1 cellular context compared by ENCODE assay signal in the genomic region with DNA sequence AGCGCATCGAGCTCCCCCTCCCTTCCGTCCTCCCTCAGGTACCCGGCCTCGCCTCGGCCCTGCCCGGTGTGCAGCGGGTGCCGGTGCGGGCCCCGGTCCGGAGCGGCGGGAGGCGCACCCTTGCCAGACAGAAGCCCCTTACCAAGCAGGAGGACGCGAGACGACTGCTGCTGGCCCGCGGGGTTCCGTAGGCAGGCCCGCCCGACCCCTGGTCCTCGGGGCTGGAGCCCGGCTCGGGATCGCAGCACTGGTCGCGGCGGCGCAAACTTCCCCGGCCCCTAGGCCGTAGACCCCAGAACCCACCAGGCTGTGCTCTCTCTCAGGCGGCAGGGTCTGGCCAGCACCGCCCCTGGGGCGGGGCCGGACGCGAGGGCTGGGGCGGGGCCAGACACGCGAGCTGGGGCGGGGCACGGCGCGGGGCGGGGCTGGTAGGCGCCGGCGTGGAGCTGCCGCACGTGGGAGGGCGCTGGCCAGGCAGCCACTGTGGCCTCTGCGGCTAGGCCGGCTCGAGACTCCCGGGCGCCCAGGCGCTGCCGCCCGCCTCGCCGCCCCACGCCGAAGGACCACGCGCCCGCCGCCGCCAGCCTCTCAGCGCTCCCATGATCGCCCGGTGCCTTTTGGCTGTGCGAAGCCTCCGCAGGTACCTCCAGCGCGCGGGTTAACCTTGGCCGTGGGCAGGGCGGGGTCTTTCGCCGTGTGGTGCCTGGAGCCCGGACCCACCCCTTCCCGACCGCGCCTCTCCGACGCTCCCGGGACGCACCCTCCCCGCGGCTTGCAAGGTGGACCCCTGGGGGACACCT.
TF ChIP-seq lines count a peak whose summit lies in the region.

A gene (plus strand): TSS at position 431 of the 800 bp plus-strand sequence. CDS start 169 bp downstream, at position 600.
A gene with protein sequence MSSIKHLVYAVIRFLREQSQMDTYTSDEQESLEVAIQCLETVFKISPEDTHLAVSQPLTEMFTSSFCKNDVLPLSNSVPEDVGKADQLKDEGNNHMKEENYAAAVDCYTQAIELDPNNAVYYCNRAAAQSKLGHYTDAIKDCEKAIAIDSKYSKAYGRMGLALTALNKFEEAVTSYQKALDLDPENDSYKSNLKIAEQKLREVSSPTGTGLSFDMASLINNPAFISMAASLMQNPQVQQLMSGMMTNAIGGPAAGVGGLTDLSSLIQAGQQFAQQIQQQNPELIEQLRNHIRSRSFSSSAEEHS (minus strand): TSS at position 335 of the 800 bp plus-strand sequence. CDS start 1,302 bp downstream, outside the sequence.

TF ChIP-seq in HEK293, 187 proteins besides CTCF, POLR2A, EP300 and RAD21 (continued from another document and continues in another):
- TF ChIP-seq, protein P1, sequence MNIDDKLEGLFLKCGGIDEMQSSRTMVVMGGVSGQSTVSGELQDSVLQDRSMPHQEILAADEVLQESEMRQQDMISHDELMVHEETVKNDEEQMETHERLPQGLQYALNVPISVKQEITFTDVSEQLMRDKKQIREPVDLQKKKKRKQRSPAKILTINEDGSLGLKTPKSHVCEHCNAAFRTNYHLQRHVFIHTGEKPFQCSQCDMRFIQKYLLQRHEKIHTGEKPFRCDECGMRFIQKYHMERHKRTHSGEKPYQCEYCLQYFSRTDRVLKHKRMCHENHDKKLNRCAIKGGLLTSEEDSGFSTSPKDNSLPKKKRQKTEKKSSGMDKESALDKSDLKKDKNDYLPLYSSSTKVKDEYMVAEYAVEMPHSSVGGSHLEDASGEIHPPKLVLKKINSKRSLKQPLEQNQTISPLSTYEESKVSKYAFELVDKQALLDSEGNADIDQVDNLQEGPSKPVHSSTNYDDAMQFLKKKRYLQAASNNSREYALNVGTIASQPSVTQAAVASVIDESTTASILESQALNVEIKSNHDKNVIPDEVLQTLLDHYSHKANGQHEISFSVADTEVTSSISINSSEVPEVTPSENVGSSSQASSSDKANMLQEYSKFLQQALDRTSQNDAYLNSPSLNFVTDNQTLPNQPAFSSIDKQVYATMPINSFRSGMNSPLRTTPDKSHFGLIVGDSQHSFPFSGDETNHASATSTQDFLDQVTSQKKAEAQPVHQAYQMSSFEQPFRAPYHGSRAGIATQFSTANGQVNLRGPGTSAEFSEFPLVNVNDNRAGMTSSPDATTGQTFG (tag by site-specific recombination; IDR thresholded peaks at IDR 0.05; ENCODE audit: borderline replicate concordance) = no peak
- no peak for TF ChIP-seq ZNF37A (tag by site-specific recombination; IDR thresholded peaks at IDR 0.05)
- 0 out of 2 replicates have a peak, but pooled peaks have one; percentile 50 for TF ChIP-seq ZNF24 (tag by site-specific recombination; IDR thresholded peaks at IDR 0.05)
- no peak for TF ChIP-seq ZNF792 (tag by site-specific recombination; IDR thresholded peaks at IDR 0.05)
- TF ChIP-seq ZNF791 (tag by site-specific recombination; IDR thresholded peaks at IDR 0.05) = no peak
- peak; percentile 89 for TF ChIP-seq ZNF341 (tag by site-specific recombination; IDR thresholded peaks at IDR 0.05; ENCODE audit: low read depth)
- TF ChIP-seq, protein P2, sequence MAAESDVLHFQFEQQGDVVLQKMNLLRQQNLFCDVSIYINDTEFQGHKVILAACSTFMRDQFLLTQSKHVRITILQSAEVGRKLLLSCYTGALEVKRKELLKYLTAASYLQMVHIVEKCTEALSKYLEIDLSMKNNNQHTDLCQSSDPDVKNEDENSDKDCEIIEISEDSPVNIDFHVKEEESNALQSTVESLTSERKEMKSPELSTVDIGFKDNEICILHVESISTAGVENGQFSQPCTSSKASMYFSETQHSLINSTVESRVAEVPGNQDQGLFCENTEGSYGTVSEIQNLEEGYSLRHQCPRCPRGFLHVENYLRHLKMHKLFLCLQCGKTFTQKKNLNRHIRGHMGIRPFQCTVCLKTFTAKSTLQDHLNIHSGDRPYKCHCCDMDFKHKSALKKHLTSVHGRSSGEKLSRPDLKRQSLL (tag by site-specific recombination; IDR thresholded peaks at IDR 0.05) = no peak
- TF ChIP-seq OSR2 (tag by site-specific recombination; IDR thresholded peaks at IDR 0.05) = no peak
- TF ChIP-seq, protein P3, sequence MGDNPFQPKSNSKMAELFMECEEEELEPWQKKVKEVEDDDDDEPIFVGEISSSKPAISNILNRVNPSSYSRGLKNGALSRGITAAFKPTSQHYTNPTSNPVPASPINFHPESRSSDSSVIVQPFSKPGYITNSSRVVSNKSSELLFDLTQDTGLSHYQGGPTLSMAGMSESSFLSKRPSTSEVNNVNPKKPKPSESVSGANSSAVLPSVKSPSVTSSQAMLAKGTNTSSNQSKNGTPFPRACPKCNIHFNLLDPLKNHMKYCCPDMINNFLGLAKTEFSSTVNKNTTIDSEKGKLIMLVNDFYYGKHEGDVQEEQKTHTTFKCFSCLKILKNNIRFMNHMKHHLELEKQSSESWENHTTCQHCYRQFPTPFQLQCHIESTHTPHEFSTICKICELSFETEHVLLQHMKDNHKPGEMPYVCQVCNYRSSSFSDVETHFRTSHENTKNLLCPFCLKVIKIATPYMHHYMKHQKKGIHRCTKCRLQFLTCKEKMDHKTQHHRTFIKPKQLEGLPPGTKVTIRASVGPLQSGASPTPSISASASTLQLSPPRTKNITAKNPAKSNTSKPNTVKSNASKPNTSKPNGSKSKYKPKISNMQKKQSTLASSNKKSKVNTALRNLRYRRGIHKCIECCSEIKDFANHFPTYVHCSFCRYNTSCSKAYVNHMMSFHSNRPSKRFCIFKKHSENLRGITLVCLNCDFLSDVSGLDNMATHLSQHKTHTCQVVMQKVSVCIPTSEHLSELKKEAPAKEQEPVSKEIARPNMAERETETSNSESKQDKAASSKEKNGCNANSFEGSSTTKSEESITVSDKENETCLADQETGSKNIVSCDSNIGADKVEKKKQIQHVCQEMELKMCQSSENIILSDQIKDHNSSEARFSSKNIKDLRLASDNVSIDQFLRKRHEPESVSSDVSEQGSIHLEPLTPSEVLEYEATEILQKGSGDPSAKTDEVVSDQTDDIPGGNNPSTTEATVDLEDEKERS (tag by site-specific recombination; IDR thresholded peaks at IDR 0.05) = no peak
- TF ChIP-seq, protein P4, sequence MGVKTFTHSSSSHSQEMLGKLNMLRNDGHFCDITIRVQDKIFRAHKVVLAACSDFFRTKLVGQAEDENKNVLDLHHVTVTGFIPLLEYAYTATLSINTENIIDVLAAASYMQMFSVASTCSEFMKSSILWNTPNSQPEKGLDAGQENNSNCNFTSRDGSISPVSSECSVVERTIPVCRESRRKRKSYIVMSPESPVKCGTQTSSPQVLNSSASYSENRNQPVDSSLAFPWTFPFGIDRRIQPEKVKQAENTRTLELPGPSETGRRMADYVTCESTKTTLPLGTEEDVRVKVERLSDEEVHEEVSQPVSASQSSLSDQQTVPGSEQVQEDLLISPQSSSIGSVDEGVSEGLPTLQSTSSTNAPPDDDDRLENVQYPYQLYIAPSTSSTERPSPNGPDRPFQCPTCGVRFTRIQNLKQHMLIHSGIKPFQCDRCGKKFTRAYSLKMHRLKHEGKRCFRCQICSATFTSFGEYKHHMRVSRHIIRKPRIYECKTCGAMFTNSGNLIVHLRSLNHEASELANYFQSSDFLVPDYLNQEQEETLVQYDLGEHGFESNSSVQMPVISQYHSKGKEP (tag by site-specific recombination; IDR thresholded peaks at IDR 0.05) = no peak
- TF ChIP-seq ZNF157 (tag by site-specific recombination; IDR thresholded peaks at IDR 0.05) = no peak
- no peak for TF ChIP-seq ZNF670 (tag by site-specific recombination; IDR thresholded peaks at IDR 0.05; ENCODE audit: low read depth)
- TF ChIP-seq, protein P5, sequence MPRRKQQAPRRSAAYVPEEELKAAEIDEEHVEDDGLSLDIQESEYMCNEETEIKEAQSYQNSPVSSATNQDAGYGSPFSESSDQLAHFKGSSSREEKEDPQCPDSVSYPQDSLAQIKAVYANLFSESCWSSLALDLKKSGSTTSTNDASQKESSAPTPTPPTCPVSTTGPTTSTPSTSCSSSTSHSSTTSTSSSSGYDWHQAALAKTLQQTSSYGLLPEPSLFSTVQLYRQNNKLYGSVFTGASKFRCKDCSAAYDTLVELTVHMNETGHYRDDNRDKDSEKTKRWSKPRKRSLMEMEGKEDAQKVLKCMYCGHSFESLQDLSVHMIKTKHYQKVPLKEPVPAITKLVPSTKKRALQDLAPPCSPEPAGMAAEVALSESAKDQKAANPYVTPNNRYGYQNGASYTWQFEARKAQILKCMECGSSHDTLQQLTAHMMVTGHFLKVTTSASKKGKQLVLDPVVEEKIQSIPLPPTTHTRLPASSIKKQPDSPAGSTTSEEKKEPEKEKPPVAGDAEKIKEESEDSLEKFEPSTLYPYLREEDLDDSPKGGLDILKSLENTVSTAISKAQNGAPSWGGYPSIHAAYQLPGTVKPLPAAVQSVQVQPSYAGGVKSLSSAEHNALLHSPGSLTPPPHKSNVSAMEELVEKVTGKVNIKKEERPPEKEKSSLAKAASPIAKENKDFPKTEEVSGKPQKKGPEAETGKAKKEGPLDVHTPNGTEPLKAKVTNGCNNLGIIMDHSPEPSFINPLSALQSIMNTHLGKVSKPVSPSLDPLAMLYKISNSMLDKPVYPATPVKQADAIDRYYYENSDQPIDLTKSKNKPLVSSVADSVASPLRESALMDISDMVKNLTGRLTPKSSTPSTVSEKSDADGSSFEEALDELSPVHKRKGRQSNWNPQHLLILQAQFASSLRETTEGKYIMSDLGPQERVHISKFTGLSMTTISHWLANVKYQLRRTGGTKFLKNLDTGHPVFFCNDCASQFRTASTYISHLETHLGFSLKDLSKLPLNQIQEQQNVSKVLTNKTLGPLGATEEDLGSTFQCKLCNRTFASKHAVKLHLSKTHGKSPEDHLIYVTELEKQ (tag by site-specific recombination; IDR thresholded peaks at IDR 0.05; ENCODE audit: borderline replicate concordance) = no peak
- no peak for TF ChIP-seq ZSCAN23 (tag by site-specific recombination; IDR thresholded peaks at IDR 0.05)
- TF ChIP-seq ZNF596 (tag by site-specific recombination; IDR thresholded peaks at IDR 0.05) = peak; percentile 3; the same call in 1 of the 2 replicates
- no peak for TF ChIP-seq ZNF23 (tag by site-specific recombination; IDR thresholded peaks at IDR 0.05; ENCODE audit: borderline replicate concordance)
- TF ChIP-seq ZNF610 (tag by site-specific recombination; IDR thresholded peaks at IDR 0.05; ENCODE audit: borderline replicate concordance) = peak; percentile 69
- TF ChIP-seq ZFP41 (tag by site-specific recombination; IDR thresholded peaks at IDR 0.05; ENCODE audit: borderline replicate concordance) = no peak
- no peak for TF ChIP-seq ZNF664 (tag by site-specific recombination; IDR thresholded peaks at IDR 0.05)
- no peak for TF ChIP-seq ZNF221 (tag by site-specific recombination; IDR thresholded peaks at IDR 0.05; ENCODE audit: borderline replicate concordance)
- 0 out of 2 replicates have a peak, but pooled peaks have one; percentile 23 for TF ChIP-seq EGR2 (tag by site-specific recombination; IDR thresholded peaks at IDR 0.05; ENCODE audit: low read depth)
- 0 out of 2 replicates have a peak, but pooled peaks have one; percentile 29 for TF ChIP-seq ZSCAN30 (tag by site-specific recombination; IDR thresholded peaks at IDR 0.05)
- no peak for TF ChIP-seq ZNF707 (tag by site-specific recombination; IDR thresholded peaks at IDR 0.05)
- TF ChIP-seq, protein P6, sequence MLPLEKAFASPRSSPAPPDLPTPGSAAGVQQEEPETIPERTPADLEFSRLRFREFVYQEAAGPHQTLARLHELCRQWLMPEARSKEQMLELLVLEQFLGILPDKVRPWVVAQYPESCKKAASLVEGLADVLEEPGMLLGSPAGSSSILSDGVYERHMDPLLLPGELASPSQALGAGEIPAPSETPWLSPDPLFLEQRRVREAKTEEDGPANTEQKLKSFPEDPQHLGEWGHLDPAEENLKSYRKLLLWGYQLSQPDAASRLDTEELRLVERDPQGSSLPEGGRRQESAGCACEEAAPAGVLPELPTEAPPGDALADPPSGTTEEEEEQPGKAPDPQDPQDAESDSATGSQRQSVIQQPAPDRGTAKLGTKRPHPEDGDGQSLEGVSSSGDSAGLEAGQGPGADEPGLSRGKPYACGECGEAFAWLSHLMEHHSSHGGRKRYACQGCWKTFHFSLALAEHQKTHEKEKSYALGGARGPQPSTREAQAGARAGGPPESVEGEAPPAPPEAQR (tag by site-specific recombination; IDR thresholded peaks at IDR 0.05) = 0 out of 2 replicates have a peak, but pooled peaks have one; percentile 28
- no peak for TF ChIP-seq FEZF1 (tag by site-specific recombination; IDR thresholded peaks at IDR 0.05)
- TF ChIP-seq SCRT2 (tag by site-specific recombination; IDR thresholded peaks at IDR 0.05) = no peak
- no peak for TF ChIP-seq ZNF416 (tag by site-specific recombination; IDR thresholded peaks at IDR 0.05)
- TF ChIP-seq ZNF600 (tag by site-specific recombination; IDR thresholded peaks at IDR 0.05) = peak; percentile 96
- peak; percentile 30; the same call in 1 of the 2 replicates for TF ChIP-seq SP7 (tag by site-specific recombination; IDR thresholded peaks at IDR 0.05)
- TF ChIP-seq, protein P7, sequence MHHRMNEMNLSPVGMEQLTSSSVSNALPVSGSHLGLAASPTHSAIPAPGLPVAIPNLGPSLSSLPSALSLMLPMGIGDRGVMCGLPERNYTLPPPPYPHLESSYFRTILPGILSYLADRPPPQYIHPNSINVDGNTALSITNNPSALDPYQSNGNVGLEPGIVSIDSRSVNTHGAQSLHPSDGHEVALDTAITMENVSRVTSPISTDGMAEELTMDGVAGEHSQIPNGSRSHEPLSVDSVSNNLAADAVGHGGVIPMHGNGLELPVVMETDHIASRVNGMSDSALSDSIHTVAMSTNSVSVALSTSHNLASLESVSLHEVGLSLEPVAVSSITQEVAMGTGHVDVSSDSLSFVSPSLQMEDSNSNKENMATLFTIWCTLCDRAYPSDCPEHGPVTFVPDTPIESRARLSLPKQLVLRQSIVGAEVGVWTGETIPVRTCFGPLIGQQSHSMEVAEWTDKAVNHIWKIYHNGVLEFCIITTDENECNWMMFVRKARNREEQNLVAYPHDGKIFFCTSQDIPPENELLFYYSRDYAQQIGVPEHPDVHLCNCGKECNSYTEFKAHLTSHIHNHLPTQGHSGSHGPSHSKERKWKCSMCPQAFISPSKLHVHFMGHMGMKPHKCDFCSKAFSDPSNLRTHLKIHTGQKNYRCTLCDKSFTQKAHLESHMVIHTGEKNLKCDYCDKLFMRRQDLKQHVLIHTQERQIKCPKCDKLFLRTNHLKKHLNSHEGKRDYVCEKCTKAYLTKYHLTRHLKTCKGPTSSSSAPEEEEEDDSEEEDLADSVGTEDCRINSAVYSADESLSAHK (tag by site-specific recombination; IDR thresholded peaks at IDR 0.05) = no peak
- TF ChIP-seq, protein P8, sequence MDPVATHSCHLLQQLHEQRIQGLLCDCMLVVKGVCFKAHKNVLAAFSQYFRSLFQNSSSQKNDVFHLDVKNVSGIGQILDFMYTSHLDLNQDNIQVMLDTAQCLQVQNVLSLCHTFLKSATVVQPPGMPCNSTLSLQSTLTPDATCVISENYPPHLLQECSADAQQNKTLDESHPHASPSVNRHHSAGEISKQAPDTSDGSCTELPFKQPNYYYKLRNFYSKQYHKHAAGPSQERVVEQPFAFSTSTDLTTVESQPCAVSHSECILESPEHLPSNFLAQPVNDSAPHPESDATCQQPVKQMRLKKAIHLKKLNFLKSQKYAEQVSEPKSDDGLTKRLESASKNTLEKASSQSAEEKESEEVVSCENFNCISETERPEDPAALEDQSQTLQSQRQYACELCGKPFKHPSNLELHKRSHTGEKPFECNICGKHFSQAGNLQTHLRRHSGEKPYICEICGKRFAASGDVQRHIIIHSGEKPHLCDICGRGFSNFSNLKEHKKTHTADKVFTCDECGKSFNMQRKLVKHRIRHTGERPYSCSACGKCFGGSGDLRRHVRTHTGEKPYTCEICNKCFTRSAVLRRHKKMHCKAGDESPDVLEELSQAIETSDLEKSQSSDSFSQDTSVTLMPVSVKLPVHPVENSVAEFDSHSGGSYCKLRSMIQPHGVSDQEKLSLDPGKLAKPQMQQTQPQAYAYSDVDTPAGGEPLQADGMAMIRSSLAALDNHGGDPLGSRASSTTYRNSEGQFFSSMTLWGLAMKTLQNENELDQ (tag by site-specific recombination; IDR thresholded peaks at IDR 0.05; ENCODE audit: low read depth) = no peak
- no peak for TF ChIP-seq ZNF571 (tag by site-specific recombination; IDR thresholded peaks at IDR 0.05)
- TF ChIP-seq SALL2 (tag by site-specific recombination; IDR thresholded peaks at IDR 0.05; ENCODE audit: borderline replicate concordance) = no peak
- peak; percentile 55; the same call in 1 of the 2 replicates for TF ChIP-seq KLF8 (tag by site-specific recombination; IDR thresholded peaks at IDR 0.05)
